Comparison of ENCODE assay signal across 15 cellular contexts in the genomic region with DNA sequence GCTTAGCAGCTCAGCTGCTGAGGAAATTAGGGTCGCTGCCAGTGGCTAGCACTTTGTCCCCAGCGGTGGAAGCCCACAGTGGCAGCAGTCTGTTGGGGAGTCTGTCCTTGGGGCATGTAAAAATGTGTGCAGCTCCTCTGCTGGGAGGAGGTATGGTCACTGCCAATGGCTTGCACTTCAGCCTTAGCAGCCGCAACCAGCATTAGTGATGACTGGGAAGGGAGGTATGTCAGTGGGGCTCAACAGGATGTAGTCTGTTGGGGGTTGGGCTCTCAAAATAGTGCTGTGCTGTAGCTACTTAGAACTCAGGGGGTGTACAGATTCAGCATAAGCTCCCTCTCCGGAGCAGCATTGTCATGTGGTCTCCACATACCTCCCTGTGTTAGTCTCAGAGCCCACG.
"Had no signal": no experiment of that assay in that cellular context is flagged by ENCODE, and none has a peak within 500 bp of the region (broad histone marks: within the 10 kb centered on the region; RNA-seq: fewer than 3 reads in every experiment).

No MANE protein-coding gene starts in this region.

- H3K36me3 ChIP-seq: thyroid gland had no signal

- DNase-seq: activated CD4-positive, alpha-beta memory T cell treated with anti-CD3 and anti-CD28 coated beads for 36 hours; activated gamma-delta T cell treated with Interleukin-2 at 50 U/mL for 16 hours; activated T-cell treated with anti-CD3 and anti-CD28 coated beads, Interleukin-2, amount 50 U/mL, for 48 hours; aorta; caudate nucleus; dermis blood vessel endothelial cell; erythroblast; natural killer cell; nucleus accumbens; small intestine; T-helper 9 cell; thyroid gland had no signal

- H3K27me3 Mint-ChIP-seq: activated CD4-positive, alpha-beta memory T cell treated with anti-CD3 and anti-CD28 coated beads for 36 hours had no signal

- H3K4me3 Mint-ChIP-seq: activated CD4-positive, alpha-beta memory T cell treated with anti-CD3 and anti-CD28 coated beads for 36 hours; natural killer cell had no signal

- H3K9me3 ChIP-seq: thyroid gland had no signal

- H3K4me1 ChIP-seq: right atrium auricular region, vagina had no signal

- H3K4me3 ChIP-seq: right atrium auricular region, thyroid gland, vagina had no signal

- H3K27ac ChIP-seq: right atrium auricular region, thyroid gland, vagina, VCaP had no signal

- ATAC-seq: natural killer cell had no signal

- H3K27me3 ChIP-seq: right atrium auricular region, thyroid gland, vagina had no signal

- H3K27ac Mint-ChIP-seq: activated CD4-positive, alpha-beta memory T cell treated with anti-CD3 and anti-CD28 coated beads for 36 hours; natural killer cell had no signal
